18 cellular contexts compared by ENCODE assay signal in the genomic region with DNA sequence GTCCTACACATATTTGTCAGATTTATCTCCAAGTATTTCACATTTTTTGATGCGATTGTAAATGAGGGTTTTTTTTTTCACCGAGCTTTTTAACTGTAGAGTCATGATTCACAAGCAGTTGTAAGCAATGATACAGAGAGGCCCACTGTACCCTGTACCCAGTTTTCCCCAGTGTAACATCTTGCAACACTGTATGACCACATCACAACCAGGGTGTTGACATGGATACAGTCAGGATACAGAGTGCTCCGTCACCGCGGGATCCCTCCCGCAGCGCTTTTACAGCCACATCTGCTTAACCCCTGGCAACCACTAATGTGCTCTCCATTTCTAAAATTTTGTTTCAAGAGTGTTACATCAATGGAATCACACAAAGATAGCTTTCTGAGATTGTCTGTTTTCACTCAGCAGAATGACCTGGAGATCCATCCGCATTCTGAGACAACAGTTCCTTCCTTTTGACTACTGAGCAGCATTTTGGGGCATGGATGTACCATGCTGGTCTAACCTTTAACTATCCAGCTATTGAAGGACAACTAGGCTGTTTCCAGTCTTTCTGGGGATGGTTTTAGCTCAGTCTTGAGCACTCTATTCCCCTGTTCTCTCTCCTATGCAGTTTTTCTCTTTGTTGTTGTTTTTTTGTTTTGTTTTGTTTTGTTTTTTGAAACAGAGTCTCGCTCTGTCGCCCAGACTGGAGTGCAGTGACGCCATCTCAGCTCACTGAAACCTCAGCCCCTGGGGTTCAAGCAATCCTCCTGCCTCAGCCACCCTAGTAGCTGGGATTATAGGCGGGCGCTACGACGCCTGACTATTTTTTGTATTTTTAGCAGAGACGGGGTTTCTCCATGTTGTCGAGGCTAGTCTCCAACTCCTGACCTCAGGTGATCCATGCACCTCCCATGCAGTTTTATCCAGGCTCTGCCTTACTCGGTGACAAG. TPM values are rescaled to one million over a fixed set of nuclear protein-coding genes. Genes with fewer than 3 reads are reported as not detected.
DNase-seq lines count a peak whose midpoint lies in the region; ATAC-seq, FAIRE-seq and TF ChIP-seq lines count a peak whose summit lies in the region.
"Had no signal": no experiment of that assay in that cellular context is flagged by ENCODE, and none has a peak within 500 bp of the region (broad histone marks: within the 10 kb centered on the region; RNA-seq: fewer than 3 reads in every experiment).

No MANE protein-coding gene starts in this region.

- 81% methylated on average over 18 of the region's 18 CpGs for WGBS in A549 (ENCODE audit: missing lambda C conversion rate)

- no peak overlapping the region for H3K4me3 ChIP-seq in A549
- no peak overlapping the region for H3K4me3 ChIP-seq in lower lobe of right lung
- H3K4me3 ChIP-seq: ascending aorta, GM12878 had no signal

- FAIRE-seq in A549 (lab: Jason Lieb, UNC) = no peak
- FAIRE-seq: GM12878 had no signal

- intact Hi-C loops in lower lobe of right lung (cut with DNase I) = no loop called here

- peak; percentile 65 to 70 for ATAC-seq in A549
- ATAC-seq in lower lobe of right lung = no peak
- no peak for ATAC-seq in HG03039 (IDR thresholded peaks at IDR 0.05; ENCODE audit: unreplicated experiment)
- ATAC-seq: activated CD8-positive, alpha-beta T cell treated with anti-CD3 and anti-CD28 coated beads for 36 hours; GM12878; SK-N-SH treated with all-trans-retinoic acid at 6 μM for 48 hours had no signal

- H3K27ac ChIP-seq in A549 = peak overlapping the region; percentile 92 to 95
- H3K27ac ChIP-seq in lower lobe of right lung = no peak overlapping the region
- H3K27ac ChIP-seq: ascending aorta, parathyroid adenoma had no signal

- H3K4me1 ChIP-seq in A549 = peaks cover 68% of the 10 kb centered on the region
- H3K4me1 ChIP-seq in lower lobe of right lung = no peaks in the 10 kb centered on the region
- H3K4me1 ChIP-seq: ascending aorta, parathyroid adenoma had no signal

- DNase-seq in A549 (ENCODE audit: low read depth in 1 of 2, low spot score in 1 of 2) (peak; percentile 79 to 94), GOT3 (lab: John Stamatoyannopoulos, UW) (peak; percentile 85), brain pericyte (ENCODE audit: low read depth, low spot score) (peak; percentile 67), lower lobe of right lung (peak; percentile 49), GM13977 (ENCODE audit: low spot score) (no peak), COR-L47 (lab: John Stamatoyannopoulos, UW) (no peak)
- DNase-seq in stimulated activated CD4-positive, alpha-beta T cell treated with anti-CD3 and anti-CD28 coated beads, Interleukin-15, amount 100 ng/mL, for 24 hours = no peak
- DNase-seq: activated CD8-positive, alpha-beta T cell treated with anti-CD3 and anti-CD28 coated beads for 36 hours; CD4-positive, CD25-positive, alpha-beta regulatory T cell; KG1; kidney glomerular epithelial cell; NCI-H345 had no signal

- H3K4me2 ChIP-seq in A549 = peak overlapping the region; percentile 0; the same call in 1 of the 3 replicates

- CTCF ChIA-PET in A549 (lab: Yijun Ruan, JAX) = interaction anchor here (0.5 to 2.9 kb wide), 5 partner anchors 9 to 1797 kb away, joined by 3 to 27 read pairs (median 5); no protein-coding TSS in a partner anchor

- TF ChIP-seq CTCF in A549 (IDR thresholded peaks at IDR 0.05) = no peak
- no peak for TF ChIP-seq CTCF in lower lobe of right lung (IDR thresholded peaks at IDR 0.05)
- no peak for TF ChIP-seq CTCF in GM13977 (IDR thresholded peaks at IDR 0.05; ENCODE audit: extremely low read depth, insufficient read depth, missing control alignments)

- H3K27me3 ChIP-seq in lower lobe of right lung (ENCODE audit: low read depth) = no peaks in the 10 kb centered on the region
- H3K27me3 ChIP-seq: ascending aorta had no signal

- TF ChIP-seq EP300 in A549 (IDR thresholded peaks at IDR 0.05) = peak; percentile 84 to 88; a peak in 3 of 5 replicates

- H3K9me3 ChIP-seq in A549 = no peaks in the 10 kb centered on the region
- H3K9me3 ChIP-seq in lower lobe of right lung = no peaks in the 10 kb centered on the region
- H3K9me3 ChIP-seq: ascending aorta had no signal

- POLR2A ChIA-PET in A549 (lab: Yijun Ruan, JAX) = interaction anchor here (1.8 to 2.2 kb wide), 2 partner anchors 10 to 14 kb away, joined by 5 to 19 read pairs; no protein-coding TSS in a partner anchor

- in situ Hi-C loops in GM13977 (cut with MboI; ENCODE audit: low pct_unique_long_range_greater_than_20kb, low sequenced_read_pairs, unreplicated experiment) = no loop called here

- TF ChIP-seq POLR2A in A549 (IDR thresholded peaks at IDR 0.05; ENCODE audit: low read length) = no peak

- H3K36me3 ChIP-seq in lower lobe of right lung = no peaks in the 10 kb centered on the region
- H3K36me3 ChIP-seq: ascending aorta had no signal

- no peak for TF ChIP-seq RAD21 in A549 (conservative IDR thresholded peaks at IDR 0.05 in 1 of 2, IDR thresholded peaks at IDR 0.05 in 1 of 2)

TF ChIP-seq in A549, 52 proteins besides CTCF, POLR2A, EP300 and RAD21 (continues in another document):
- TF ChIP-seq CBX8 (IDR thresholded peaks at IDR 0.05) = no peak
- TF ChIP-seq REST (IDR thresholded peaks at IDR 0.05) = no peak
- no peak for TF ChIP-seq E2F6 (IDR thresholded peaks at IDR 0.05; ENCODE audit: borderline replicate concordance, low read depth)
- TF ChIP-seq SREBF2 (IDR thresholded peaks at IDR 0.05) = no peak
- TF ChIP-seq ELK1 (IDR thresholded peaks at IDR 0.05; ENCODE audit: low read depth, low read length) = no peak
- TF ChIP-seq HOXA7 (CRISPR knock-in tag; IDR thresholded peaks at IDR 0.05) = peak; percentile 93; the same call in 1 of the 2 replicates
- no peak for TF ChIP-seq RNF2 (IDR thresholded peaks at IDR 0.05; ENCODE audit: borderline replicate concordance, low read depth)
- TF ChIP-seq JUN (IDR thresholded peaks at IDR 0.05) = peak; percentile 27 to 66; a peak in 4 of 5 replicates
- peak; percentile 76 for TF ChIP-seq NFE2L2 (conservative IDR thresholded peaks at IDR 0.05; ENCODE audit: low read length)
- TF ChIP-seq, protein P1, sequence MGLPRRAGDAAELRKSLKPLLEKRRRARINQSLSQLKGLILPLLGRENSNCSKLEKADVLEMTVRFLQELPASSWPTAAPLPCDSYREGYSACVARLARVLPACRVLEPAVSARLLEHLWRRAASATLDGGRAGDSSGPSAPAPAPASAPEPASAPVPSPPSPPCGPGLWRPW (IDR thresholded peaks at IDR 0.05) = no peak
- TF ChIP-seq JUNB (IDR thresholded peaks at IDR 0.05) = peak; percentile 46; the same call in 1 of the 2 replicates
- TF ChIP-seq FOSL2 (IDR thresholded peaks at IDR 0.05) = no peak
- peak; percentile 86 for TF ChIP-seq FOSL2 (CRISPR knock-in tag; IDR thresholded peaks at IDR 0.05)
- no peak for TF ChIP-seq GATA3 (IDR thresholded peaks at IDR 0.05; ENCODE audit: borderline replicate concordance)

RNA-seq across cellular contexts. Expression of gene GPRIN2, which starts 25.9 kb away (rescaled TPM):
- polyA plus RNA-seq in A549 (2011; rRNA removed) = 8.8 and 9.4 TPM in 2 replicates
- polyA plus RNA-seq in A549 (2012; cell fraction: cytosol; rRNA removed) = 17.3 and 29.5 TPM in 2 replicates
- polyA plus RNA-seq in A549 (2012; cell fraction: nucleus; rRNA removed) = 62.0 and 88.1 TPM in 2 replicates
- 25.8 to 29.9 TPM (median 28.6 TPM) in 3 replicates for polyA plus RNA-seq in A549 (2017; fragmentation: RNase III; extraction: RNeasy Plus Mini Kit Qiagen cat#74134 plus additional on column Dnase treatment)
- 14.3 and 17.6 TPM in 2 replicates for polyA minus RNA-seq in A549 (2011; rRNA and poly(A)+ RNA removed)
- 42.1 TPM for total RNA-seq in lower lobe of right lung
- total RNA-seq: activated CD8-positive, alpha-beta T cell treated with anti-CD3 and anti-CD28 coated beads for 36 hours; CD4-positive, CD25-positive, alpha-beta regulatory T cell had no signal
- polyA plus RNA-seq: CD4-positive, CD25-positive, alpha-beta regulatory T cell; GM12878 had no signal

RNA-seq across cellular contexts. Expression of gene SYT15, which starts 48.4 kb away (rescaled TPM):
- polyA plus RNA-seq in A549 (2011; rRNA removed) = 3.3 and 3.5 TPM in 2 replicates
- 3.5 and 4.3 TPM in 2 replicates for polyA plus RNA-seq in A549 (2012; cell fraction: cytosol; rRNA removed)
- polyA plus RNA-seq in A549 (2012; cell fraction: nucleus; rRNA removed) = 4.5 and 4.8 TPM in 2 replicates
- 2.8 to 3.6 TPM (median 3.2 TPM) in 3 replicates for polyA plus RNA-seq in A549 (2017; fragmentation: RNase III; extraction: RNeasy Plus Mini Kit Qiagen cat#74134 plus additional on column Dnase treatment)
- 4.1 and 5.5 TPM in 2 replicates for polyA minus RNA-seq in A549 (2011; rRNA and poly(A)+ RNA removed)
- 34.5 TPM for total RNA-seq in lower lobe of right lung
- total RNA-seq: epithelial cell of proximal tubule had no signal

Comparison
In these comparisons a context has a peak if more than half of its experiments do, and no peak if none do; other contexts are left out.
1. ATAC-seq: peak in A549 (2 of 2); none in lower lobe of right lung (0 of 2) and HG03039 (single experiment).
2. DNase-seq: peak in A549 (2 of 2), GOT3 (single experiment), brain pericyte (single experiment) and lower lobe of right lung (single experiment); none in stimulated activated CD4-positive, alpha-beta T cell treated with anti-CD3 and anti-CD28 coated beads, Interleukin-15, amount 100 ng/mL, for 24 hours (single experiment), GM13977 (single experiment) and COR-L47 (single experiment).